10 cellular contexts compared by ENCODE assay signal in the genomic region with DNA sequence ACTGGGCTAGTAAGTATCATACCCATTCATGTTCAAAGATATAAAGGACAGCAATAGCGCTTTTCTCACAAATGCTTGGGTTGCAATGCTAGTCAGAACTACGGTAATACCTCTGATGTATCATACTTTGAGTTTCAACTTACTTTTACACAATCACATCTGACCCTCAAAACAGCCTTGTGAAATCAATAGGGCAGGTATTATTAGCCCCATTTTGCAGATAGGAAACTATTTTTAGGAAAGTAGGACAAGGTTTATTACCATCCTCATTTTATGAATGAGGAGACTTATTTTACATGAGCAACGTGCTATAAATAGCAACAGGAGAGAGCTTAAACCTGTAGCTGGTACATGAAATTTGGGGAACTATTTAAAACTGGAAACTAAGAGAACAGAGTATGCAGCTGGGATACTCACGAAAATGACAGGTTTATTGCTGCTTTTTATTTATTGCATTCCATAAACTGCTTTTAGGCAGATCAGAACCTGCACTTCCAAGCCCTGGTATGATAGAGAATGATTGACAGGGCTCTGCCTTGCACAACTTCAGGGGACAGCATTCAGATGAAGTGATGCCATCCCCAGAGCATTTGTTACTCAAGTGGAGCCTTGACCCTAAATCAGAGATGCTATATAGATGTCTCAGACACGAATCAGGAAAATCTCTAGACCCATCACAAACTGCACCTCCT. TPM values are rescaled to one million over a fixed set of nuclear protein-coding genes. Genes with fewer than 3 reads are reported as not detected.
DNase-seq lines count a peak whose midpoint lies in the region; ATAC-seq, FAIRE-seq and TF ChIP-seq lines count a peak whose summit lies in the region.
"Had no signal": no experiment of that assay in that cellular context is flagged by ENCODE, and none has a peak within 500 bp of the region (broad histone marks: within the 10 kb centered on the region; RNA-seq: fewer than 3 reads in every experiment).

No MANE protein-coding gene starts in this region.

- H3K9me2 ChIP-seq in SK-N-SH: no peaks in the 10 kb centered on the region

- no peaks in the 10 kb centered on the region for H3K79me2 ChIP-seq in SK-N-SH (ENCODE audit: insufficient read depth)

- no peak for TF ChIP-seq EP300 in A549 (IDR thresholded peaks at IDR 0.05)
- TF ChIP-seq EP300 in SK-N-SH (IDR thresholded peaks at IDR 0.05; ENCODE audit: borderline replicate concordance in 1 of 2, low read depth in 1 of 2, low read length in 1 of 2): no peak

- WGBS in A549 (ENCODE audit: missing lambda C conversion rate): 53% methylated on average over 5 of the region's 5 CpGs
- WGBS in SK-N-SH (ENCODE audit: low lambda C conversion rate): 69% methylated on average over 5 of the region's 5 CpGs

- H3F3A ChIP-seq in SK-N-SH (replicated peaks; ENCODE audit: insufficient read depth): peaks cover 3% of the 10 kb centered on the region

- no peak overlapping the region for H2AFZ ChIP-seq in SK-N-SH (ENCODE audit: low read depth)

- ATAC-seq in A549: peak; percentile 72 to 80
- ATAC-seq in HG02642 (IDR thresholded peaks at IDR 0.05; ENCODE audit: poor library complexity, unreplicated experiment): no peak
- ATAC-seq in HG02588 (IDR thresholded peaks at IDR 0.05; ENCODE audit: unreplicated experiment): no peak
- ATAC-seq: Right ventricle myocardium inferior had no signal

- CTCF ChIA-PET in A549 (lab: Yijun Ruan, JAX): interaction anchor here (1.0 to 2.7 kb wide), 5 partner anchors 38 to 168 kb away, joined by 3 to 7 read pairs (median 5); no protein-coding TSS in a partner anchor
- CTCF ChIA-PET in SK-N-SH (lab: Yijun Ruan, JAX): interaction anchor here (1.8 kb wide), 1 partner anchor 82 kb away, joined by 4 read pairs; no protein-coding TSS in a partner anchor

- H4K20me1 ChIP-seq in SK-N-SH (ENCODE audit: insufficient read depth): no peaks in the 10 kb centered on the region

- DNase-seq in A549 (ENCODE audit: low read depth in 1 of 2, low spot score in 1 of 2) (peak in 1 of 2 experiments; percentile 46), HTR-8/SVneo (ENCODE audit: insufficient read length, low spot score) (peak; percentile 90), SK-N-SH (no peak), kidney tubule cell (ENCODE audit: low spot score) (peak; percentile 71), kidney glomerular epithelial cell (lab: John Stamatoyannopoulos, UW) (no peak), ureter (ENCODE audit: low spot score) (no peak)
- DNase-seq: NCI-H1694 treated with DMSO at 0.1 percent for 48 hours had no signal

- peaks cover under 1% of the 10 kb centered on the region; the same call in 2 of the 3 replicates for H3K9me3 ChIP-seq in A549
- no peaks in the 10 kb centered on the region for H3K9me3 ChIP-seq in SK-N-SH

- no peak overlapping the region for H3K9ac ChIP-seq in SK-N-SH

- H3K4me1 ChIP-seq in A549: peaks cover 22% of the 10 kb centered on the region
- no peaks in the 10 kb centered on the region for H3K4me1 ChIP-seq in SK-N-SH (ENCODE audit: control insufficient read depth in 1 of 2, insufficient read depth in 2 of 2, low read depth in 1 of 2, low read length in 1 of 2)

- no peaks in the 10 kb centered on the region for H3K27me3 ChIP-seq in SK-N-SH (ENCODE audit: insufficient read depth)

- FAIRE-seq in A549 (lab: Jason Lieb, UNC) (peak; percentile 51), HTR-8/SVneo (lab: Jason Lieb, UNC) (peak; percentile 58)

- no peak overlapping the region for H3K4me3 ChIP-seq in A549
- no peak overlapping the region for H3K4me3 ChIP-seq in SK-N-SH (ENCODE audit: low read depth in 2 of 2, low read length in 1 of 2)

- TF ChIP-seq CTCF in A549 (IDR thresholded peaks at IDR 0.05): no peak
- no peak for TF ChIP-seq CTCF in SK-N-SH (IDR thresholded peaks at IDR 0.05)

- no peak for TF ChIP-seq POLR2A in A549 (IDR thresholded peaks at IDR 0.05; ENCODE audit: low read length)

- TF ChIP-seq RAD21 in A549 (conservative IDR thresholded peaks at IDR 0.05 in 1 of 2, IDR thresholded peaks at IDR 0.05 in 1 of 2) (no peak), SK-N-SH (IDR thresholded peaks at IDR 0.05; ENCODE audit: low read length) (no peak)

- POLR2A ChIA-PET in A549 (lab: Yijun Ruan, JAX): no interaction called here
- POLR2A ChIA-PET in SK-N-SH (lab: Yijun Ruan, JAX): no interaction called here

- H3K27ac ChIP-seq in A549 (no peak overlapping the region), SK-N-SH (ENCODE audit: low read depth in 2 of 2, low read length in 1 of 2) (no peak overlapping the region)

- H3K4me2 ChIP-seq in A549 (peak overlapping the region; percentile 1; the same call in 1 of the 3 replicates), SK-N-SH (no peak overlapping the region)

- H3K36me3 ChIP-seq in SK-N-SH (replicated peaks in 1 of 2; ENCODE audit: control insufficient read depth in 1 of 2, insufficient read depth in 2 of 2, low read length in 1 of 2): no peaks in the 10 kb centered on the region

TF ChIP-seq in A549, 52 proteins besides CTCF, POLR2A, EP300 and RAD21 (continues in another document):
- TF ChIP-seq KDM5A (IDR thresholded peaks at IDR 0.05) (no peak), MAZ (IDR thresholded peaks at IDR 0.05; ENCODE audit: borderline replicate concordance, low read depth, low read length) (no peak), GATA3 (IDR thresholded peaks at IDR 0.05; ENCODE audit: borderline replicate concordance) (no peak), JUNB (IDR thresholded peaks at IDR 0.05) (no peak), CEBPB (IDR thresholded peaks at IDR 0.05) (peak; percentile 14 to 79; a peak in 2 of 4 replicates), JUN (IDR thresholded peaks at IDR 0.05) (no peak), FOXS1 (CRISPR knock-in tag; IDR thresholded peaks at IDR 0.05) (no peak), HOXB5 (CRISPR knock-in tag; IDR thresholded peaks at IDR 0.05) (no peak)
- TF ChIP-seq, protein P1, sequence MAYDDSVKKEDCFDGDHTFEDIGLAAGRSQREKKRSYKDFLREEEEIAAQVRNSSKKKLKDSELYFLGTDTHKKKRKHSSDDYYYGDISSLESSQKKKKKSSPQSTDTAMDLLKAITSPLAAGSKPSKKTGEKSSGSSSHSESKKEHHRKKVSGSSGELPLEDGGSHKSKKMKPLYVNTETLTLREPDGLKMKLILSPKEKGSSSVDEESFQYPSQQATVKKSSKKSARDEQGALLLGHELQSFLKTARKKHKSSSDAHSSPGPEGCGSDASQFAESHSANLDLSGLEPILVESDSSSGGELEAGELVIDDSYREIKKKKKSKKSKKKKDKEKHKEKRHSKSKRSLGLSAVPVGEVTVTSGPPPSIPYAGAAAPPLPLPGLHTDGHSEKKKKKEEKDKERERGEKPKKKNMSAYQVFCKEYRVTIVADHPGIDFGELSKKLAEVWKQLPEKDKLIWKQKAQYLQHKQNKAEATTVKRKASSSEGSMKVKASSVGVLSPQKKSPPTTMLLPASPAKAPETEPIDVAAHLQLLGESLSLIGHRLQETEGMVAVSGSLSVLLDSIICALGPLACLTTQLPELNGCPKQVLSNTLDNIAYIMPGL (CRISPR knock-in tag; IDR thresholded peaks at IDR 0.05; ENCODE audit: borderline replicate concordance): no peak

TF ChIP-seq in SK-N-SH, 30 proteins besides CTCF, POLR2A, EP300 and RAD21:
- TF ChIP-seq, protein P2, sequence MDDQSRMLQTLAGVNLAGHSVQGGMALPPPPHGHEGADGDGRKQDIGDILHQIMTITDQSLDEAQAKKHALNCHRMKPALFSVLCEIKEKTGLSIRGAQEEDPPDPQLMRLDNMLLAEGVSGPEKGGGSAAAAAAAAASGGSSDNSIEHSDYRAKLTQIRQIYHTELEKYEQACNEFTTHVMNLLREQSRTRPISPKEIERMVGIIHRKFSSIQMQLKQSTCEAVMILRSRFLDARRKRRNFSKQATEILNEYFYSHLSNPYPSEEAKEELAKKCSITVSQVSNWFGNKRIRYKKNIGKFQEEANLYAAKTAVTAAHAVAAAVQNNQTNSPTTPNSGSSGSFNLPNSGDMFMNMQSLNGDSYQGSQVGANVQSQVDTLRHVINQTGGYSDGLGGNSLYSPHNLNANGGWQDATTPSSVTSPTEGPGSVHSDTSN (IDR thresholded peaks at IDR 0.05): peak; percentile 56
- TF ChIP-seq MEF2A (IDR thresholded peaks at IDR 0.05; ENCODE audit: borderline replicate concordance, low read depth): no peak
TF ChIP-seq in SK-N-SH: peak in this region for 1.

RNA-seq across cellular contexts. Expression of a gene that starts 42.4 kb away (rescaled TPM):
- 75.1 and 78.3 TPM in 2 replicates for polyA plus RNA-seq in A549 (2011; rRNA removed)
- 21.7 and 25.3 TPM in 2 replicates for polyA plus RNA-seq in A549 (2012; cell fraction: cytosol; rRNA removed)
- 9.8 and 13.3 TPM in 2 replicates for polyA plus RNA-seq in A549 (2012; cell fraction: nucleus; rRNA removed)
- 49.0 to 51.2 TPM (median 49.1 TPM) in 3 replicates for polyA plus RNA-seq in A549 (2017; fragmentation: RNase III; extraction: RNeasy Plus Mini Kit Qiagen cat#74134 plus additional on column Dnase treatment)
- 51.2 and 60.5 TPM in 2 replicates for polyA minus RNA-seq in A549 (2011; rRNA and poly(A)+ RNA removed)
- 16.2 and 17.3 TPM in 2 replicates for polyA plus RNA-seq in SK-N-SH (2012; rRNA removed)
- polyA plus RNA-seq in SK-N-SH (2012; cell fraction: cytosol; rRNA removed): 22.0 and 24.3 TPM in 2 replicates
- polyA plus RNA-seq in SK-N-SH (2012; cell fraction: nucleus; rRNA removed): 7.8 and 14.2 TPM in 2 replicates
- 54.8 TPM for total RNA-seq in ureter

Comparison
In these comparisons a context has a peak if more than half of its experiments do, and no peak if none do; other contexts are left out.
1. ATAC-seq: peak in A549 (2 of 2); none in HG02642 (single experiment) and HG02588 (single experiment).
2. DNase-seq: peak in HTR-8/SVneo (single experiment) and kidney tubule cell (single experiment); none in SK-N-SH (single experiment), kidney glomerular epithelial cell (single experiment) and ureter (single experiment).